ENCODE assay signal across 10 cellular contexts in the genomic region with DNA sequence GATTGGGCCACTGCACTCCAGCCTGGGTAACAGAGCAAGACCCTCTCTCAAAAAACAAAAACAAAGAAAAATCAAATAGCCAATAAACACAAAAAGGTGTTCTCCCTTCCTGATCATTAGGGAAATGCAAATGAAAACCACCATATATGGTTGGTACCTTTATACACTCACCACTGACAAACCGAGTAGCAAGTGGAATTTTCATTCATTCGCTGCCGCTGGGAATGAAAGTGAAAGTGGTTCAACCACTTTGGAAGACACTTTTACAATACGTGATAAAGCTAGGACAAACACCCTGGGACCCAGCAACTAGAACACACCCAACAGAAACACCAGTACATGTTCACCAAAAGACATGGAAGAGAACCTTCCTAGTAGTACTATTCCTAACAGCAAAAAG. TPM values are rescaled to one million over a fixed set of nuclear protein-coding genes. Genes with fewer than 3 reads are reported as not detected.
DNase-seq lines count a peak whose midpoint lies in the region; ATAC-seq and TF ChIP-seq lines count a peak whose summit lies in the region.
"Had no signal": no experiment of that assay in that cellular context is flagged by ENCODE, and none has a peak within 500 bp of the region (broad histone marks: within the 10 kb centered on the region; RNA-seq: fewer than 3 reads in every experiment).

No MANE protein-coding gene starts in this region.

- peaks cover 0 to 15% of the 10 kb centered on the region in 2 donors for H3K4me1 ChIP-seq in right atrium auricular region
- peaks cover 7% of the 10 kb centered on the region for H3K4me1 ChIP-seq in OCI-LY1 (ENCODE audit: insufficient read depth, low read length, severe bottlenecking)
- H3K4me1 ChIP-seq in colonic mucosa = no peaks in the 10 kb centered on the region
- H3K4me1 ChIP-seq in upper lobe of right lung = no peaks in the 10 kb centered on the region

- peak overlapping the region; percentile 85; the same call in 1 of the 2 replicates for H2AFZ ChIP-seq in OCI-LY1 (ENCODE audit: low read length)

- H3K27me3 ChIP-seq in right atrium auricular region (no peaks in the 10 kb centered on the region), OCI-LY1 (ENCODE audit: insufficient read depth, low read length) (no peaks in the 10 kb centered on the region; the same call in 1 of the 2 replicates), colonic mucosa (no peaks in the 10 kb centered on the region), upper lobe of right lung (no peaks in the 10 kb centered on the region)
- H3K27me3 ChIP-seq: dorsolateral prefrontal cortex had no signal

- in situ Hi-C loops in G401 (cut with HindIII; ENCODE audit: low sequenced_read_pairs) = no loop called here

- no peaks in the 10 kb centered on the region for H3K79me2 ChIP-seq in OCI-LY1 (ENCODE audit: insufficient read depth, low read length)

- H3K4me3 ChIP-seq in right atrium auricular region = no peak overlapping the region
- peak overlapping the region; percentile 33 for H3K4me3 ChIP-seq in OCI-LY1 (ENCODE audit: low read depth, low read length, poor library complexity, severe bottlenecking)
- peak overlapping the region; percentile 3 for H3K4me3 ChIP-seq in colonic mucosa
- peak overlapping the region; percentile 25 for H3K4me3 ChIP-seq in upper lobe of right lung
- H3K4me3 ChIP-seq: dorsolateral prefrontal cortex had no signal

- DNase-seq in Right ventricle myocardium superior = no peak
- no peak for DNase-seq in right atrium auricular region (ENCODE audit: low spot score)
- peak; percentile 64 for DNase-seq in colonic mucosa
- no peak for DNase-seq in upper lobe of right lung
- DNase-seq in AML-193 (lab: John Stamatoyannopoulos, UW) = no peak
- no peak for DNase-seq in G401 (ENCODE audit: low spot score)
- no peak for DNase-seq in NCI-H2107 (lab: John Stamatoyannopoulos, UW)
- DNase-seq: dorsolateral prefrontal cortex had no signal

- H3K9ac ChIP-seq in OCI-LY1 (ENCODE audit: low read length) = no peak overlapping the region
- no peak overlapping the region for H3K9ac ChIP-seq in colonic mucosa (ENCODE audit: low read depth in 2 of 2, low read length in 2 of 2)

- H3K9me3 ChIP-seq in right atrium auricular region = no peaks in the 10 kb centered on the region
- H3K9me3 ChIP-seq in OCI-LY1 (ENCODE audit: low read length) = no peaks in the 10 kb centered on the region
- no peaks in the 10 kb centered on the region for H3K9me3 ChIP-seq in colonic mucosa
- H3K9me3 ChIP-seq in upper lobe of right lung = no peaks in the 10 kb centered on the region

- H3K9me2 ChIP-seq in OCI-LY1 (ENCODE audit: low read depth, low read length) = no peaks in the 10 kb centered on the region

- no peaks in the 10 kb centered on the region for H3F3A ChIP-seq in OCI-LY1 (ENCODE audit: insufficient read depth, low read length)

- H4K20me1 ChIP-seq in OCI-LY1 (ENCODE audit: insufficient read depth, low read length) = no peaks in the 10 kb centered on the region

- intact Hi-C loops in Right ventricle myocardium superior (cut with DNase I) (no loop called here), colonic mucosa (cut with DNase I) (no loop called here), upper lobe of right lung (cut with DNase I) (no loop called here)

- no peaks in the 10 kb centered on the region for H3K36me3 ChIP-seq in right atrium auricular region
- no peaks in the 10 kb centered on the region for H3K36me3 ChIP-seq in OCI-LY1 (ENCODE audit: insufficient read depth, low read length)
- H3K36me3 ChIP-seq in colonic mucosa = no peaks in the 10 kb centered on the region
- H3K36me3 ChIP-seq in upper lobe of right lung = no peaks in the 10 kb centered on the region

- ATAC-seq in Right ventricle myocardium superior (ENCODE audit: poor library complexity) (peak; percentile 21), upper lobe of right lung (peak; percentile 36)

- TF ChIP-seq CTCF in right atrium auricular region (IDR thresholded peaks at IDR 0.05) (no peak), OCI-LY1 (IDR thresholded peaks at IDR 0.05; ENCODE audit: low read length) (no peak), colonic mucosa (IDR thresholded peaks at IDR 0.05) (no peak), upper lobe of right lung (IDR thresholded peaks at IDR 0.05) (no peak)

- H3K4me2 ChIP-seq in OCI-LY1 (ENCODE audit: low read length) = peak overlapping the region; percentile 69

- H3K27ac ChIP-seq in right atrium auricular region (no peak overlapping the region), OCI-LY1 (ENCODE audit: low read depth, low read length, poor library complexity, severe bottlenecking) (no peak overlapping the region), colonic mucosa (peak overlapping the region; percentile 61), upper lobe of right lung (no peak overlapping the region)

RNA-seq across cellular contexts. Expression of a gene that starts 21.0 kb away (rescaled TPM):
- total RNA-seq in Right ventricle myocardium superior (4.0 TPM), right atrium auricular region (10 to 100 TPM in 1 of 2 donors, 1 to 10 TPM in 1; 8.1 to 17.1 TPM), colonic mucosa (1 to 10 TPM in 1 of 2 donors, under 1 TPM in 1; 0.62 to 2.3 TPM), upper lobe of right lung (0.29 TPM)
- 0.49 and 1.1 TPM in 2 replicates for total RNA-seq in G401 (2014; rRNA removed; shearing (Covaris generic))

RNA-seq across cellular contexts. Expression of a gene that starts 27.0 kb away (rescaled TPM):
- 8.4 TPM for total RNA-seq in Right ventricle myocardium superior
- total RNA-seq in right atrium auricular region = 10 to 100 TPM in 1 of 2 donors, 1 to 10 TPM in 1; 8.1 to 13.6 TPM
- 10 to 100 TPM; 14.7 to 15.9 TPM for total RNA-seq in colonic mucosa
- total RNA-seq in upper lobe of right lung = 13.6 TPM
- total RNA-seq in G401 (2014; rRNA removed; shearing (Covaris generic)) = 22.4 and 22.7 TPM in 2 replicates

RNA-seq across cellular contexts. Expression of a gene that starts 55.0 kb away (rescaled TPM):
- total RNA-seq in Right ventricle myocardium superior (388 TPM), right atrium auricular region (100 to 1,000 TPM in 1 of 2 donors, 10 to 100 TPM in 1; 81.4 to 223 TPM), colonic mucosa (1 to 10 TPM in 1 of 2 donors, under 1 TPM in 1; 0.35 to 1.9 TPM), upper lobe of right lung (not detected)
- total RNA-seq in G401 (2014; rRNA removed; shearing (Covaris generic)) = 1.2 and 2.7 TPM in 2 replicates
- total RNA-seq: kidney epithelial cell had no signal

Comparison
In these comparisons a context has a peak if more than half of its experiments do, and no peak if none do; other contexts are left out.
1. H3K4me3 ChIP-seq: peak in OCI-LY1 (single experiment), colonic mucosa (single experiment) and upper lobe of right lung (single experiment); none in right atrium auricular region (0 of 2).
2. RNA of a gene that starts 55.0 kb away (total RNA-seq): 388 TPM in Right ventricle myocardium superior (single experiment) and 81.4 to 223 TPM in right atrium auricular region; 1.2 to 2.7 TPM in G401, 0.35 to 1.9 TPM in colonic mucosa and not detected in upper lobe of right lung (single experiment); every median in the first group is over 10 times any median in the second.